8 cellular contexts compared by ENCODE assay signal in the genomic region with DNA sequence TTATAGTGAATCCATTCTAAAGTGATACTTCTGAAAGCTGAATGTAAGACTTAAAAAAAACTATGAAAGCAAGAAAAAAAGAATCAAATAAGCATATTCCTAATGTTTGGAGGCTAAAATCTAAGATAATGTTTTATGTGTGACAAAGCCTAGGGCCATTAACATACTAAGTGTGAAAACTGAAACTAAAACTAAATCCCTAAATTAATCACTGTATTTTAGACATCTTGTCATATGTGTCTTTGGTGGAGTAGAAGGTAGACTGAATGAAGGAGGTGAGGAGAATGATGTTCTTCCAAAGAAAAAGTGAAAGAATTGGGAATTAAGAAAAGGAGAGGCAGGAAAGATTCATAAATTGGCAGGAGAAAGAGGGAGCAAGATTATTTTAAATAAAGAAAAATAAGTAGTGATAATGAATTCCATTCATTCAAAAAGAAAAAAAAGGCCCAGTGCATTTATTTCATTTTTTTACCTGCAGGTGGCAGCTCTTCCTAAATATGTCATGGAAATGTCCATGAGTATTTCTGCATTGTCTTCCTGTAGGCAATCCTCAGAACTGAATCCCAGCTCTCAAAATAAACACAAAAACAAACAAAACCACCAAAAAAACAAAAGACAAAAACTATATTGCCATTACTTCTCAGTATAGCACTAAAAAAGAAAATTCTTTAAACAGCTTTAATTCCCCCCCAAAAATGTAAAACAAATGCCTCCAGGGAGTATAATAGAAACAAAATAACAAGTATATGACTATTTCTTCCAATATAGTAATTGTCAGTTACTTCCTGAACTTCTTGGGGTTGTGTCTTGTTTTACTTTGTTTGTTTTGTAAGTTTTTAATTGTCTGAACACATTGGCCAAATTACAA. TPM values are rescaled to one million over a fixed set of nuclear protein-coding genes. Genes with fewer than 3 reads are reported as not detected.
DNase-seq lines count a peak whose midpoint lies in the region; ATAC-seq and TF ChIP-seq lines count a peak whose summit lies in the region.

No MANE protein-coding gene starts in this region.

- H3K9me3 ChIP-seq in adrenal gland (replicated peaks in 1 of 3) (no peaks in the 10 kb centered on the region), right lobe of liver (no peaks in the 10 kb centered on the region)

- in situ Hi-C loops in KBM-7 (cut with MboI; ENCODE audit: low pct_unique_long_range_greater_than_20kb, low sequenced_read_pairs): no loop called here

- no peak overlapping the region for H3K27ac ChIP-seq in adrenal gland
- H3K27ac ChIP-seq in right lobe of liver: no peak overlapping the region

- ATAC-seq in right lobe of liver: peak; percentile 63 to 78 (median 74)
- no peak for ATAC-seq in GM21576 (IDR thresholded peaks at IDR 0.05; ENCODE audit: unreplicated experiment)
- ATAC-seq in GM21423 (IDR thresholded peaks at IDR 0.05; ENCODE audit: unreplicated experiment): no peak
- ATAC-seq in GM18907 (IDR thresholded peaks at IDR 0.05; ENCODE audit: unreplicated experiment): no peak

- DNase-seq in NOMO-1 treated with DMSO at 0.1 percent for 48 hours (lab: John Stamatoyannopoulos, UW; ENCODE audit: unreplicated experiment) (peak; percentile 16), NOMO-1 treated with dmso at 0.1 percent for 144 hours (lab: John Stamatoyannopoulos, UW; ENCODE audit: unreplicated experiment) (no peak), KBM-7 (peak; percentile 41), adrenal gland (no peak), right lobe of liver (no peak)

- peak; percentile 33 to 79 (median 60) for TF ChIP-seq CTCF in adrenal gland (IDR thresholded peaks at IDR 0.05)
- peak; percentile 59 to 64 (median 63) for TF ChIP-seq CTCF in right lobe of liver (IDR thresholded peaks at IDR 0.05)

- TF ChIP-seq POLR2A in adrenal gland (IDR thresholded peaks at IDR 0.05) (no peak), right lobe of liver (IDR thresholded peaks at IDR 0.05) (no peak)

- intact Hi-C loops in adrenal gland (cut with DNase I): no loop called here
- intact Hi-C loops in right lobe of liver (cut with DNase I): no loop called here

- H3K4me1 ChIP-seq in adrenal gland (replicated peaks in 1 of 2) (peaks cover 0 to 6% of the 10 kb centered on the region in 2 donors), right lobe of liver (no peaks in the 10 kb centered on the region)

- H3K27me3 ChIP-seq in adrenal gland (no peaks in the 10 kb centered on the region), right lobe of liver (no peaks in the 10 kb centered on the region)

- H3K36me3 ChIP-seq in adrenal gland (replicated peaks in 1 of 2) (no peaks in the 10 kb centered on the region), right lobe of liver (no peaks in the 10 kb centered on the region)

- H3K4me3 ChIP-seq in adrenal gland: no peak overlapping the region
- H3K4me3 ChIP-seq in right lobe of liver: no peak overlapping the region

RNA-seq across cellular contexts. Expression of gene AP1AR, which starts 17.0 kb away (rescaled TPM):
- 10 to 100 TPM; 13.1 to 30.1 (median 19.6) TPM for total RNA-seq in adrenal gland
- polyA plus RNA-seq in adrenal gland: 10 to 100 TPM in 1 of 3 donors, 1 to 10 TPM in 2; 7.3 to 27.5 (median 8.0) TPM
- total RNA-seq in right lobe of liver: 10 to 100 TPM in 4 of 6 experiments, 1 to 10 TPM in 2; 9.2 to 13.8 (median 11.1) TPM

Comparison
In these comparisons a context has a peak if more than half of its experiments do, and no peak if none do; other contexts are left out.
1. DNase-seq: peak in NOMO-1 treated with DMSO at 0.1 percent for 48 hours (single experiment) and KBM-7 (single experiment); none in NOMO-1 treated with dmso at 0.1 percent for 144 hours (single experiment), adrenal gland (0 of 7) and right lobe of liver (0 of 3).
2. ATAC-seq: peak in right lobe of liver (4 of 4); none in GM21576 (single experiment), GM21423 (single experiment) and GM18907 (single experiment).